Comparison of ENCODE assay signal across 2 cellular contexts in the genomic region with DNA sequence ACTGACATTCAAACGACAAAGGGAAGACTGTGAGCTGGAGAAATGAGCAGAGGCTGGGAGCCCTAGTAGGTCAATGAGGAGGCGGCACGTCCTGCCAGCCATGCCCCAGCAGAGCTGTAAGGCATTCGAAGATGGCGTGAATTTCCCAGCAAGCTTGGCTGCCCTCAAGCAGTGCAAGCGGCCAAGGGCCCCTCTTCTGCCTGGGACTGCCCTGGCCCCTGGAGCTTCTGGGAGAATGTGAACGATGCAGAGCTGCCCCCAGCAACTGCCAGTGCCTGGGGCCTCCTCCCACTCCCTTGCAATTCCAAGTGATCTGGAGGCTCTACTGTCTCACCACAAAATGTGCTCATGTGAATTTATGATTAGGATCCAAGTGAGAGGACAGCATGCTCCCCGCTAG.
TF ChIP-seq lines count a peak whose summit lies in the region.

No MANE protein-coding gene starts in this region.

TF ChIP-seq in HepG2, 621 proteins besides CTCF, POLR2A, EP300 and RAD21:
- no peak for TF ChIP-seq GATA4 (IDR thresholded peaks at IDR 0.05; ENCODE audit: borderline replicate concordance, low read depth)
- TF ChIP-seq ZNF138 (CRISPR knock-in tag; IDR thresholded peaks at IDR 0.05; ENCODE audit: low read depth) = no peak
- no peak for TF ChIP-seq ZBTB49 (CRISPR knock-in tag; IDR thresholded peaks at IDR 0.05; ENCODE audit: borderline replicate concordance)
- TF ChIP-seq RNF219 (CRISPR knock-in tag; IDR thresholded peaks at IDR 0.05) = no peak
- TF ChIP-seq PPARG (CRISPR knock-in tag; conservative IDR thresholded peaks at IDR 0.05) = no peak
- no peak for TF ChIP-seq ZNF280D (CRISPR knock-in tag; IDR thresholded peaks at IDR 0.05)
- no peak for TF ChIP-seq ZNF468 (CRISPR knock-in tag; IDR thresholded peaks at IDR 0.05)
- TF ChIP-seq HOXD1 (CRISPR knock-in tag; IDR thresholded peaks at IDR 0.05) = no peak
- no peak for TF ChIP-seq ZSCAN12 (CRISPR knock-in tag; IDR thresholded peaks at IDR 0.05)
- no peak for TF ChIP-seq ZNF337 (CRISPR knock-in tag; IDR thresholded peaks at IDR 0.05; ENCODE audit: borderline replicate concordance, low read depth)

TF ChIP-seq in endothelial cell of umbilical vein, 7 proteins besides CTCF, POLR2A, EP300 and RAD21:
- TF ChIP-seq, protein P1, sequence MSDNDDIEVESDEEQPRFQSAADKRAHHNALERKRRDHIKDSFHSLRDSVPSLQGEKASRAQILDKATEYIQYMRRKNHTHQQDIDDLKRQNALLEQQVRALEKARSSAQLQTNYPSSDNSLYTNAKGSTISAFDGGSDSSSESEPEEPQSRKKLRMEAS (IDR thresholded peaks at IDR 0.05; ENCODE audit: insufficient read depth, insufficient read length) = no peak
